ENCODE assay signal across 21 cellular contexts in genomic region chr21:37184784-37185593, GRCh38.
A peak's percentile ranks its signal among the peaks of the same experiment; 100 is the strongest.
DNase-seq lines count a peak whose midpoint lies in the region; ATAC-seq lines count a peak whose summit lies in the region.
"Had no signal": no experiment of that assay in that cellular context is flagged by ENCODE, and none has a peak within 500 bp of the region (broad histone marks: within the 10 kb centered on the region; RNA-seq: fewer than 3 reads in every experiment).

No MANE protein-coding gene starts in this region.

- H3K27me3 Mint-ChIP-seq in activated naive CD4-positive, alpha-beta T cell treated with anti-CD3 and anti-CD28 coated beads for 36 hours (ENCODE audit: low read depth) = no peaks in the 10 kb centered on the region
- no peaks in the 10 kb centered on the region for H3K27me3 Mint-ChIP-seq in activated naive CD4-positive, alpha-beta T cell treated with anti-CD3 and anti-CD28 coated beads, Interleukin-2, amount 10 ng/mL, durations not matched to agents 7 days and 5 days
- H3K27me3 Mint-ChIP-seq in memory B cell = no peaks in the 10 kb centered on the region

- peaks cover 27% of the 10 kb centered on the region for H3K36me3 Mint-ChIP-seq in activated naive CD4-positive, alpha-beta T cell treated with anti-CD3 and anti-CD28 coated beads for 36 hours (ENCODE audit: low read depth)
- H3K36me3 Mint-ChIP-seq in activated naive CD4-positive, alpha-beta T cell treated with anti-CD3 and anti-CD28 coated beads, Interleukin-2, amount 10 ng/mL, durations not matched to agents 7 days and 5 days = peaks cover 35% of the 10 kb centered on the region
- H3K36me3 Mint-ChIP-seq in memory B cell = peaks cover 24% of the 10 kb centered on the region

- ATAC-seq in HG03108 (IDR thresholded peaks at IDR 0.05; ENCODE audit: unreplicated experiment) (peak; percentile 54), memory B cell (ENCODE audit: low read depth) (no peak)

- DNase-seq in activated CD4-positive, alpha-beta T cell treated with anti-CD3 and anti-CD28 coated beads for 48 hours = peak; percentile 12
- no peak for DNase-seq in activated CD4-positive, alpha-beta T cell treated with anti-CD3 and anti-CD28 coated beads, Interleukin-2, amount 50 U/mL, for 48 hours
- DNase-seq in activated naive CD4-positive, alpha-beta T cell treated with anti-CD3 and anti-CD28 coated beads for 36 hours = no peak
- no peak for DNase-seq in activated naive CD4-positive, alpha-beta T cell treated with anti-CD3 and anti-CD28 coated beads, Interleukin-2, amount 10 ng/mL, durations not matched to agents 7 days and 5 days
- DNase-seq in memory B cell (ENCODE audit: low spot score in 2 of 2) (no peak), NCI-H1930 (lab: John Stamatoyannopoulos, UW) (no peak), NCI-H226 (no peak)
- DNase-seq: 8988T; DMS79 treated with DMSO at 0.1 percent for 48 hours; H7; HFFc6; IMR-90; Karpas-422; NCI-H1417 treated with DMSO at 0.1 percent for 48 hours; NCI-H187 treated with DMSO at 0.1 percent for 48 hours; NCI-H446; NCI-H69; NK-92 treated with Interleukin-12 subunit alpha and Interleukin-12 subunit beta, amount 100 ng/mL, for 24 hours; Peyer's patch had no signal

- H3K27ac Mint-ChIP-seq in activated naive CD4-positive, alpha-beta T cell treated with anti-CD3 and anti-CD28 coated beads for 36 hours = peak overlapping the region; percentile 19
- no peak overlapping the region for H3K27ac Mint-ChIP-seq in activated naive CD4-positive, alpha-beta T cell treated with anti-CD3 and anti-CD28 coated beads, Interleukin-2, amount 10 ng/mL, durations not matched to agents 7 days and 5 days
- H3K27ac Mint-ChIP-seq in memory B cell = peak overlapping the region; percentile 33
- H3K27ac Mint-ChIP-seq: HFFc6 had no signal

- CTCF ChIA-PET in activated naive CD4-positive, alpha-beta T cell treated with anti-CD3 and anti-CD28 coated beads for 36 hours (lab: Charles Lee) = interaction anchor here (0.6 to 0.8 kb wide), 2 partner anchors 23 to 41 kb away, joined by 3 to 4 read pairs; no protein-coding TSS in a partner anchor
- CTCF ChIA-PET in activated naive CD4-positive, alpha-beta T cell treated with anti-CD3 and anti-CD28 coated beads, Interleukin-2, amount 10 ng/mL, durations not matched to agents 7 days and 5 days (lab: Charles Lee) = interaction anchor here (1.7 kb wide), 1 partner anchor 18 kb away, joined by 7 read pairs; no protein-coding TSS in a partner anchor

- intact Hi-C loops in activated naive CD4-positive, alpha-beta T cell treated with anti-CD3 and anti-CD28 coated beads for 36 hours (cut with micrococcal nuclease) = loop anchor here (2.0 kb wide), 1 partner anchor 36 kb away; no protein-coding TSS in a partner anchor

- peaks cover 14% of the 10 kb centered on the region for H3K4me1 Mint-ChIP-seq in activated naive CD4-positive, alpha-beta T cell treated with anti-CD3 and anti-CD28 coated beads for 36 hours (ENCODE audit: low read depth)
- no peaks in the 10 kb centered on the region for H3K4me1 Mint-ChIP-seq in activated naive CD4-positive, alpha-beta T cell treated with anti-CD3 and anti-CD28 coated beads, Interleukin-2, amount 10 ng/mL, durations not matched to agents 7 days and 5 days
- H3K4me1 Mint-ChIP-seq in memory B cell = peaks cover 2% of the 10 kb centered on the region
- H3K4me1 Mint-ChIP-seq: CD14-positive monocyte had no signal

- H3K4me3 Mint-ChIP-seq in activated naive CD4-positive, alpha-beta T cell treated with anti-CD3 and anti-CD28 coated beads for 36 hours = no peak overlapping the region
- no peak overlapping the region for H3K4me3 Mint-ChIP-seq in activated naive CD4-positive, alpha-beta T cell treated with anti-CD3 and anti-CD28 coated beads, Interleukin-2, amount 10 ng/mL, durations not matched to agents 7 days and 5 days
- no peak overlapping the region for H3K4me3 Mint-ChIP-seq in memory B cell
- H3K4me3 Mint-ChIP-seq: CD14-positive monocyte, HFFc6 had no signal

- H3K9me3 Mint-ChIP-seq in activated naive CD4-positive, alpha-beta T cell treated with anti-CD3 and anti-CD28 coated beads for 36 hours = peaks cover 2% of the 10 kb centered on the region
- H3K9me3 Mint-ChIP-seq in activated naive CD4-positive, alpha-beta T cell treated with anti-CD3 and anti-CD28 coated beads, Interleukin-2, amount 10 ng/mL, durations not matched to agents 7 days and 5 days = peaks cover under 1% of the 10 kb centered on the region
- peaks cover 2% of the 10 kb centered on the region for H3K9me3 Mint-ChIP-seq in memory B cell
- H3K9me3 Mint-ChIP-seq: HFFc6 had no signal
